In genomic region chr1:164602142-164602429, GRCh38 we compare ENCODE assay signal across 8 cellular contexts. TPM values are rescaled to one million over a fixed set of nuclear protein-coding genes. Genes with fewer than 3 reads are reported as not detected.
DNase-seq lines count a peak whose midpoint lies in the region; ATAC-seq, FAIRE-seq and TF ChIP-seq lines count a peak whose summit lies in the region.

No MANE protein-coding gene starts in this region.

- peak; percentile 96 for ATAC-seq in RWPE2 (ENCODE audit: low read depth)

- H3K27ac ChIP-seq in HUES6 (ENCODE audit: low read depth, low read length) = peak overlapping the region; percentile 56
- peak overlapping the region; percentile 19 for H3K27ac ChIP-seq in RWPE2 (ENCODE audit: poor library complexity, severe bottlenecking)
- peak overlapping the region; percentile 92 for H3K27ac ChIP-seq in hepatocyte
- H3K27ac ChIP-seq in stomach = peak overlapping the region; percentile 61 to 85 (median 78)

- H3K79me2 ChIP-seq in hepatocyte = peaks cover 65% of the 10 kb centered on the region

- TF ChIP-seq EP300 in stomach (IDR thresholded peaks at IDR 0.05) = no peak

- WGBS in hepatocyte (ENCODE audit: low lambda C conversion rate, missing lambda C conversion rate) = 16% methylated on average over 4 of the region's 4 CpGs
- WGBS in stomach, 5 donors = 11 to 42% (median 20%) methylated on average over 4 of the region's 4 CpGs

- H4K20me1 ChIP-seq in hepatocyte (ENCODE audit: insufficient read depth, poor library complexity, severe bottlenecking) = no peaks in the 10 kb centered on the region

- no peak overlapping the region for H2AFZ ChIP-seq in hepatocyte

- no peak for FAIRE-seq in RCC 7860 (lab: Jason Lieb, UNC)

- no peak overlapping the region for H3K9ac ChIP-seq in HUES6 (ENCODE audit: low read length)

- TF ChIP-seq POLR2A in stomach (IDR thresholded peaks at IDR 0.05) = no peak

- H3K4me2 ChIP-seq in hepatocyte = peak overlapping the region; percentile 74

- TF ChIP-seq CTCF in RWPE2 (IDR thresholded peaks at IDR 0.05; ENCODE audit: poor library complexity, severe bottlenecking) (no peak), hepatocyte (IDR thresholded peaks at IDR 0.05; ENCODE audit: poor library complexity) (no peak), stomach (IDR thresholded peaks at IDR 0.05) (no peak)

- H3K9me3 ChIP-seq in HUES6 (ENCODE audit: control insufficient read depth, insufficient read depth, low read depth, low read length) = no peaks in the 10 kb centered on the region
- no peaks in the 10 kb centered on the region for H3K9me3 ChIP-seq in RWPE2 (ENCODE audit: severe bottlenecking)
- no peaks in the 10 kb centered on the region for H3K9me3 ChIP-seq in hepatocyte (ENCODE audit: low read depth)
- H3K9me3 ChIP-seq in stomach = no peaks in the 10 kb centered on the region

- H3K4me1 ChIP-seq in HUES6 (ENCODE audit: control insufficient read depth, insufficient read depth, low read length) (peaks cover 74% of the 10 kb centered on the region), RWPE2 (ENCODE audit: insufficient read depth, poor library complexity, severe bottlenecking) (peaks cover 11% of the 10 kb centered on the region), hepatocyte (ENCODE audit: insufficient read depth) (peaks cover 52% of the 10 kb centered on the region), stomach (peaks cover 20 to 88% (median 62%) of the 10 kb centered on the region in 4 donors)

- intact Hi-C loops in stomach (cut with DNase I; ENCODE audit: low total_unique reads) = no loop called here

- H3K4me3 ChIP-seq in HUES6 (ENCODE audit: low read depth, low read length) = peak overlapping the region; percentile 37
- no peak overlapping the region for H3K4me3 ChIP-seq in RWPE2 (ENCODE audit: severe bottlenecking)
- no peak overlapping the region for H3K4me3 ChIP-seq in hepatocyte
- peak overlapping the region in 3 of 4 donors; percentile 4 to 7 (median 4) for H3K4me3 ChIP-seq in stomach

- H3K36me3 ChIP-seq in HUES6 (ENCODE audit: control insufficient read depth, insufficient read depth, low read length) (peaks cover 11% of the 10 kb centered on the region), RWPE2 (ENCODE audit: low read depth) (no peaks in the 10 kb centered on the region), hepatocyte (replicated peaks; ENCODE audit: insufficient read depth, low read depth) (no peaks in the 10 kb centered on the region), stomach (peaks cover 0 to 8% (median 0%) of the 10 kb centered on the region in 4 donors)

- H3K27me3 ChIP-seq in HUES6 (ENCODE audit: control insufficient read depth, insufficient read depth, low read length) (no peaks in the 10 kb centered on the region), RWPE2 (ENCODE audit: insufficient read depth, poor library complexity, severe bottlenecking) (no peaks in the 10 kb centered on the region), hepatocyte (no peaks in the 10 kb centered on the region), stomach (no peaks in the 10 kb centered on the region)

- DNase-seq in RWPE2 (ENCODE audit: low spot score) (no peak), hepatocyte (ENCODE audit: low spot score) (peak; percentile 78), stomach (peak; percentile 86), RCC 7860 (ENCODE audit: low spot score) (no peak), NCI-H226 (no peak), hypothalamus (lab: John Stamatoyannopoulos, UW) (no peak)
- no peak for DNase-seq in stimulated activated CD4-positive, alpha-beta T cell treated with anti-CD3 and anti-CD28 coated beads, Interleukin-4, amount 100 ng/mL, for 1 hour

- no peaks in the 10 kb centered on the region for H3K9me2 ChIP-seq in hepatocyte (replicated peaks; ENCODE audit: insufficient read depth)

RNA-seq across cellular contexts. Expression of gene PBX1, which starts 43.1 kb away (rescaled TPM):
- total RNA-seq in hepatocyte (61.2 and 61.6 TPM in 2 replicates), stomach (100 to 1,000 TPM in 1 of 5 donors, 10 to 100 TPM in 4; 11.6 to 113 (median 31.0) TPM)
- polyA plus RNA-seq in hepatocyte (14.0 and 14.8 TPM in 2 replicates), stomach (10 to 100 TPM; 11.0 to 15.6 (median 12.3) TPM)

Comparison
In these comparisons a context has a peak if more than half of its experiments do, and no peak if none do; other contexts are left out.
1. H3K27ac ChIP-seq: peak in every context shown above with its lines; median percentile 92 in hepatocyte; 78 in stomach; 56 in HUES6; 19 in RWPE2.
2. H3K4me3 ChIP-seq: peak in HUES6 (single experiment) and stomach (3 of 4); none in RWPE2 (single experiment) and hepatocyte (single experiment).
3. DNase-seq: peak in hepatocyte (single experiment) and stomach (single experiment); none in RWPE2 (single experiment), RCC 7860 (single experiment), NCI-H226 (single experiment), stimulated activated CD4-positive, alpha-beta T cell treated with anti-CD3 and anti-CD28 coated beads, Interleukin-4, amount 100 ng/mL, for 1 hour (single experiment) and hypothalamus (0 of 51).